In genomic region chr1:179021873-179022272, GRCh38 we compare ENCODE assay signal across 2 cellular contexts.
TF ChIP-seq lines count a peak whose summit lies in the region.

No MANE protein-coding gene starts in this region.

TF ChIP-seq in IMR-90, 13 proteins besides CTCF, POLR2A, EP300 and RAD21:
- TF ChIP-seq RFX5 (IDR thresholded peaks at IDR 0.05; ENCODE audit: low read depth, low read length) (no peak), MXI1 (IDR thresholded peaks at IDR 0.05; ENCODE audit: borderline replicate concordance, low read depth, low read length) (no peak), USF2 (IDR thresholded peaks at IDR 0.05; ENCODE audit: low read depth, low read length) (peak; percentile 79), RCOR1 (IDR thresholded peaks at IDR 0.05; ENCODE audit: insufficient replicate concordance, low read length) (no peak), BHLHE40 (IDR thresholded peaks at IDR 0.05; ENCODE audit: low read depth, low read length) (no peak), MAZ (IDR thresholded peaks at IDR 0.05; ENCODE audit: borderline replicate concordance, low read depth, low read length) (no peak), CEBPB (IDR thresholded peaks at IDR 0.05; ENCODE audit: low read depth, low read length) (no peak)

TF ChIP-seq in H1, 55 proteins besides CTCF, POLR2A, EP300 and RAD21:
- TF ChIP-seq NRF1 (IDR thresholded peaks at IDR 0.05; ENCODE audit: low read depth, low read length), result no peak
- TF ChIP-seq CREB1 (IDR thresholded peaks at IDR 0.05), result no peak
- no peak for TF ChIP-seq SIX5 (IDR thresholded peaks at IDR 0.05; ENCODE audit: low read depth, low read length)
- no peak for TF ChIP-seq RFX5 (IDR thresholded peaks at IDR 0.05; ENCODE audit: borderline replicate concordance, low read depth, low read length)
- no peak for TF ChIP-seq PHF8 (conservative IDR thresholded peaks at IDR 0.05; ENCODE audit: low read depth, low read length)
- no peak for TF ChIP-seq TAF1 (IDR thresholded peaks at IDR 0.05; ENCODE audit: low read depth, low read length)
- TF ChIP-seq MAFK (IDR thresholded peaks at IDR 0.05; ENCODE audit: low read depth, low read length), result no peak
- no peak for TF ChIP-seq SAP30 (IDR thresholded peaks at IDR 0.05; ENCODE audit: insufficient read depth, insufficient replicate concordance, low read length)
- TF ChIP-seq SP4 (IDR thresholded peaks at IDR 0.05; ENCODE audit: low read length), result no peak
- no peak for TF ChIP-seq CHD2 (IDR thresholded peaks at IDR 0.05; ENCODE audit: low read length)
- no peak for TF ChIP-seq CHD7 (IDR thresholded peaks at IDR 0.05; ENCODE audit: insufficient replicate concordance, low read length)
- TF ChIP-seq RBBP5 (IDR thresholded peaks at IDR 0.05; ENCODE audit: borderline replicate concordance, low read depth, low read length), result no peak
- TF ChIP-seq SP1 (IDR thresholded peaks at IDR 0.05; ENCODE audit: low read depth, low read length), result no peak
- no peak for TF ChIP-seq CEBPB (IDR thresholded peaks at IDR 0.05; ENCODE audit: low read depth, low read length)
- no peak for TF ChIP-seq TCF12 (IDR thresholded peaks at IDR 0.05; ENCODE audit: low read depth, low read length)
- TF ChIP-seq RNF2 (IDR thresholded peaks at IDR 0.05; ENCODE audit: borderline replicate concordance, low read depth, low read length, missing control alignments, poor library complexity, severe bottlenecking), result no peak
TF ChIP-seq in H1: peak in this region for 0.
